In the genomic region with DNA sequence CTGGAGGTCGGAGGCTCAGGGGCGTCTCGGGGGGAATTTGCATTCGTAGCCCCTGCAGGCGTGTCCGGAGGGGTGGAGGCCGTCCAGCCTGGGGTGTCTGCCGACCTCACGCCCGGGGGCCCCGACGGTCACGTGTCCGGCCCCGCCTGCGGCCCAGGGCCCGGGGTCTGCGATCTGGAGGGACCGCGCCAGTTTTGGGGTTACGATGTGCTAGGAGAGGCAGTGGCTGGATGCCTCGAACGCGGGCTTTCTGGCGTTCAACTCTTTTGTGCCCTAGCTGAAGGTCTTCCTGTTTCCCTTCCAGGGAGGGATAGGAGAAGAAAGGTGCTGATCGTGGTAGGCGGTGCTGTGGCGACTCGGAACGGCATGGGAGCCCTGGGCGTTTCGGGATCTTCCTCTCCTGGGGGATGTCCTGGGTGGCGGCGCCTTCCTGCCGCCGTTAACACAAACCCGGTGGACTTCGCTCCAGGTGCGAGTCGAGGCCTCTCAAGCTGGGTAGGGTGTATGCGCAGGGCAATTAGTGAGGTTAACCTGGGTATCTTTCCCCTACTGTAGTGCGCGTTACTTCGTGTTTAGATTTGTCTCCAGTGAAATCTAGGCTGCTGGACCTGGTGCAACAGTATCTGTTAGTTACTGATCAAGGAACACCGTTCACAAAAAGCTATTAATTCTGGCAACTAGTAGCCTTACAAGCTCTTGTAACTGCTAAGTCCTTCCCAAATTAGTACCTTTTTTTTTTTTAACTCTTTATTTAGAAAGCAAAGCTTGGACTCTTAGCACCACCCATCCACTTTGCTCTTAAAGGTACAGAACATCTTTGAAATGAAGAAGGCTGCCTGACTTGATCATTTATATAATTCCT, we compare ENCODE assay signal across 8 cellular contexts. TPM values are rescaled to one million over a fixed set of nuclear protein-coding genes. Genes with fewer than 3 reads are reported as not detected.
DNase-seq lines count a peak whose midpoint lies in the region; ATAC-seq and TF ChIP-seq lines count a peak whose summit lies in the region.

No MANE protein-coding gene starts in this region.

- intact Hi-C loops in activated B cell treated with CpG ODN at 0.5 μM for 24 hours (cut with micrococcal nuclease) (loop anchor here (5.0 to 10.0 kb wide), 4 partner anchors 171 to 1429 kb away; partner anchors contain the start of genes DYNLL2, MSI2, MTMR4 and TRIM25), mucosa of descending colon (cut with DNase I, micrococcal nuclease) (no loop called here), tibial artery (cut with DNase I; ENCODE audit: low total_unique reads) (no loop called here)

- CTCF ChIA-PET in activated B cell treated with CpG ODN at 0.5 μM for 24 hours (lab: Charles Lee): no interaction called here

- H3K9me3 ChIP-seq in mucosa of descending colon (no peaks in the 10 kb centered on the region), tibial artery (no peaks in the 10 kb centered on the region)

- POLR2A ChIA-PET in activated B cell treated with CpG ODN at 0.5 μM for 24 hours (lab: Charles Lee): interaction anchor here (0.8 to 2.4 kb wide), 4 partner anchors 16 to 997 kb away, joined by 3 to 13 read pairs (median 8); partner anchors contain the start of genes DYNLL2 and SCPEP1

- peak overlapping the region; percentile 97 to 98 for H3K27ac ChIP-seq in tibial artery

- no peaks in the 10 kb centered on the region for H3K9me3 Mint-ChIP-seq in activated B cell treated with CpG ODN at 0.5 μM for 24 hours

- H3K27ac Mint-ChIP-seq in activated B cell treated with CpG ODN at 0.5 μM for 24 hours: peak overlapping the region; percentile 56

- peak overlapping the region; percentile 90 for H3K4me3 Mint-ChIP-seq in activated B cell treated with CpG ODN at 0.5 μM for 24 hours

- H3K36me3 ChIP-seq in mucosa of descending colon (ENCODE audit: low read depth): no peaks in the 10 kb centered on the region
- no peaks in the 10 kb centered on the region for H3K36me3 ChIP-seq in tibial artery

- peaks cover 3% of the 10 kb centered on the region for H3K36me3 Mint-ChIP-seq in activated B cell treated with CpG ODN at 0.5 μM for 24 hours (ENCODE audit: low read depth)

- no peaks in the 10 kb centered on the region for H3K27me3 Mint-ChIP-seq in activated B cell treated with CpG ODN at 0.5 μM for 24 hours

- DNase-seq in SKM-1 (lab: John Stamatoyannopoulos, UW; ENCODE audit: unreplicated experiment) (peak; percentile 10), SKM-1 treated with dmso at 0.1 percent for 144 hours (lab: John Stamatoyannopoulos, UW; ENCODE audit: unreplicated experiment) (no peak), LoVo (ENCODE audit: low spot score) (peak; percentile 41), activated B cell treated with CpG ODN at 0.5 μM for 24 hours (peak; percentile 20), mucosa of descending colon (peak; percentile 85 to 89 (median 87)), tibial artery (peak; percentile 29 to 77)
- peak; percentile 5 for DNase-seq in effector CD4-positive, alpha-beta T cell

- ATAC-seq in activated B cell treated with CpG ODN at 0.5 μM for 24 hours (ENCODE audit: low read depth) (no peak), mucosa of descending colon (peak; percentile 64), GM19463 (IDR thresholded peaks at IDR 0.05; ENCODE audit: unreplicated experiment) (no peak)

- no peaks in the 10 kb centered on the region for H3K27me3 ChIP-seq in tibial artery

- H3K4me1 Mint-ChIP-seq in activated B cell treated with CpG ODN at 0.5 μM for 24 hours: peaks cover 25% of the 10 kb centered on the region

- peaks cover 50% of the 10 kb centered on the region for H3K4me1 ChIP-seq in mucosa of descending colon (ENCODE audit: low read depth)
- peaks cover under 1 to 49% (median 39%) of the 10 kb centered on the region in 4 donors for H3K4me1 ChIP-seq in tibial artery

- TF ChIP-seq CTCF in activated B cell treated with CpG ODN at 0.5 μM for 24 hours (IDR thresholded peaks at IDR 0.05) (no peak), mucosa of descending colon (IDR thresholded peaks at IDR 0.05) (no peak), tibial artery (IDR thresholded peaks at IDR 0.05) (no peak)

- H3K4me3 ChIP-seq in mucosa of descending colon (peak overlapping the region; percentile 77), tibial artery (peak overlapping the region; percentile 87 to 97)

RNA-seq across cellular contexts. Expression of gene AKAP1, which starts 1.3 kb away (rescaled TPM):
- total RNA-seq in activated B cell treated with CpG ODN at 0.5 μM for 24 hours (22.5 and 26.2 TPM in 2 replicates), mucosa of descending colon (100 to 1,000 TPM; 131 to 194 (median 155) TPM)
